ENCODE assay signal across 1 cellular context in the genomic region with DNA sequence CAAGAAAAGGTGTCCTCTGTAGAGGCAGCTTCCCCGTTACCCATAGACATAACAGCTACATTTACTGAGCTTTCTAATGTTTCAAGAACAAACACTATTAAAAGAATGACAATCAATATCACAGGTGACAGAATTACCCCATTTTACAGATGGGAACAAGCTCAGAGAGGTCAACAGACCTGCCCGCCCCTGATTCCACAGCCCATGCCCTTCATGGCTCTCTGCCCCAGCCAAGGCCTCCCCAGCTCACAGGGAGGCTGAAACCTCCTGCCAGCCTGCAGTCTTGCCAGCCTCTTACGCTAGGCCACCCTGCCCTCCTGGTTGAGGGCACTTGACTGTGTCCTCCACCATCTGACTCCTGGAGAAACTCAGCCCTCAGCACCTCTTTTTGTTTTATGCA.
TF ChIP-seq lines count a peak whose summit lies in the region.

No MANE protein-coding gene starts in this region.

TF ChIP-seq in A549, 52 proteins besides CTCF, POLR2A, EP300 and RAD21:
- TF ChIP-seq HOXB5 (CRISPR knock-in tag; IDR thresholded peaks at IDR 0.05) = no peak
- TF ChIP-seq NFE2L2 (conservative IDR thresholded peaks at IDR 0.05; ENCODE audit: low read length) = no peak
- TF ChIP-seq MAFK (IDR thresholded peaks at IDR 0.05; ENCODE audit: partially characterized antibody) = no peak
- no peak for TF ChIP-seq RFX5 (IDR thresholded peaks at IDR 0.05)
- TF ChIP-seq RNF2 (IDR thresholded peaks at IDR 0.05; ENCODE audit: borderline replicate concordance, low read depth) = no peak
- no peak for TF ChIP-seq ELK1 (IDR thresholded peaks at IDR 0.05; ENCODE audit: low read depth, low read length)
- TF ChIP-seq TFCP2L1 (CRISPR knock-in tag; IDR thresholded peaks at IDR 0.05) = no peak
- TF ChIP-seq ESRRA (IDR thresholded peaks at IDR 0.05; ENCODE audit: borderline replicate concordance, low read length) = no peak
- no peak for TF ChIP-seq HMGXB4 (CRISPR knock-in tag; IDR thresholded peaks at IDR 0.05; ENCODE audit: borderline replicate concordance)
- no peak for TF ChIP-seq HEYL (CRISPR knock-in tag; IDR thresholded peaks at IDR 0.05)
- TF ChIP-seq NPAS2 (CRISPR knock-in tag; IDR thresholded peaks at IDR 0.05; ENCODE audit: borderline replicate concordance) = no peak
- no peak for TF ChIP-seq EHF (CRISPR knock-in tag; IDR thresholded peaks at IDR 0.05)
- TF ChIP-seq FOSB (CRISPR knock-in tag; IDR thresholded peaks at IDR 0.05) = no peak
- TF ChIP-seq TP53 (CRISPR knock-in tag; IDR thresholded peaks at IDR 0.05) = no peak
- TF ChIP-seq CBX8 (IDR thresholded peaks at IDR 0.05) = no peak
- no peak for TF ChIP-seq E2F6 (IDR thresholded peaks at IDR 0.05; ENCODE audit: borderline replicate concordance, low read depth)
- no peak for TF ChIP-seq PBX3 (IDR thresholded peaks at IDR 0.05)
- no peak for TF ChIP-seq HDAC2 (IDR thresholded peaks at IDR 0.05)
- no peak for TF ChIP-seq JUN (IDR thresholded peaks at IDR 0.05)
